In genomic region chr1:66980745-66981367, GRCh38 we compare ENCODE assay signal across 9 cellular contexts. TPM values are rescaled to one million over a fixed set of nuclear protein-coding genes. Genes with fewer than 3 reads are reported as not detected.
DNase-seq lines count a peak whose midpoint lies in the region; ATAC-seq, FAIRE-seq and TF ChIP-seq lines count a peak whose summit lies in the region.
"Had no signal": no experiment of that assay in that cellular context is flagged by ENCODE, and none has a peak within 500 bp of the region (broad histone marks: within the 10 kb centered on the region; RNA-seq: fewer than 3 reads in every experiment).

No MANE protein-coding gene starts in this region.

- H3K27ac Mint-ChIP-seq in activated T-cell treated with anti-CD3 and anti-CD28 coated beads, Interleukin-2, amount 50 U/mL, for 72 hours: peak overlapping the region; percentile 89
- peak overlapping the region; percentile 5 for H3K27ac Mint-ChIP-seq in activated CD4-positive, alpha-beta memory T cell treated with anti-CD3 and anti-CD28 coated beads, Interleukin-2, amount 10 ng/mL, durations not matched to agents 7 days and 5 days

- H3K27me3 ChIP-seq in tibial nerve: no peaks in the 10 kb centered on the region

- ATAC-seq in activated T-cell treated with anti-CD3 and anti-CD28 coated beads, Interleukin-2, amount 50 U/mL, for 72 hours (replicated peaks in 1 of 2): peak; percentile 58 to 75
- no peak for ATAC-seq in HG03442 (IDR thresholded peaks at IDR 0.05; ENCODE audit: unreplicated experiment)

- peak; percentile 70 for FAIRE-seq in islet of Langerhans (lab: Jason Lieb, UNC)

- H3K4me1 ChIP-seq in tibial nerve: peaks cover 0 to 10% (median 3%) of the 10 kb centered on the region in 4 donors

- H3K4me3 ChIP-seq in tibial nerve: peak overlapping the region in 1 of 4 donors; percentile 24

- no peak for TF ChIP-seq EP300 in tibial nerve (IDR thresholded peaks at IDR 0.05)

- H3K27me3 Mint-ChIP-seq in activated T-cell treated with anti-CD3 and anti-CD28 coated beads, Interleukin-2, amount 50 U/mL, for 72 hours (ENCODE audit: low read depth): no peaks in the 10 kb centered on the region
- no peaks in the 10 kb centered on the region for H3K27me3 Mint-ChIP-seq in activated CD4-positive, alpha-beta memory T cell treated with anti-CD3 and anti-CD28 coated beads, Interleukin-2, amount 10 ng/mL, durations not matched to agents 7 days and 5 days

- TF ChIP-seq CTCF in tibial nerve (IDR thresholded peaks at IDR 0.05): no peak

- peaks cover 34% of the 10 kb centered on the region for H3K4me1 Mint-ChIP-seq in activated T-cell treated with anti-CD3 and anti-CD28 coated beads, Interleukin-2, amount 50 U/mL, for 72 hours (ENCODE audit: low read depth)
- H3K4me1 Mint-ChIP-seq in activated CD4-positive, alpha-beta memory T cell treated with anti-CD3 and anti-CD28 coated beads, Interleukin-2, amount 10 ng/mL, durations not matched to agents 7 days and 5 days: peaks cover 29% of the 10 kb centered on the region

- no peak for DNase-seq in activated T-cell treated with anti-CD3 and anti-CD28 coated beads, Interleukin-2, amount 50 U/mL, for 72 hours
- DNase-seq in activated T-cell treated with anti-CD3 and anti-CD28 coated beads for 4 hours: no peak
- DNase-seq in activated CD4-positive, alpha-beta memory T cell treated with anti-CD3 and anti-CD28 coated beads, Interleukin-2, amount 10 ng/mL, durations not matched to agents 7 days and 5 days: no peak
- DNase-seq in tibial nerve (ENCODE audit: low spot score in 2 of 2): no peak
- no peak for DNase-seq in substantia nigra (lab: John Stamatoyannopoulos, UW)
- DNase-seq in ecto neural progenitor cell (ENCODE audit: low spot score): no peak
- DNase-seq: DMS79 treated with DMSO at 0.1 percent for 48 hours had no signal

- WGBS in tibial nerve, 2 donors: 74 to 88% methylated on average over 1 of the region's 1 CpG

- H3K27ac ChIP-seq in tibial nerve (peak overlapping the region in 3 of 4 donors; percentile 44 to 60 (median 55)), substantia nigra (ENCODE audit: low read depth, low read length, poor library complexity, severe bottlenecking) (no peak overlapping the region)

- H3K36me3 ChIP-seq in tibial nerve: peaks cover 0 to 79% (median 0%) of the 10 kb centered on the region in 3 donors

- CTCF ChIA-PET in activated CD4-positive, alpha-beta memory T cell treated with anti-CD3 and anti-CD28 coated beads, Interleukin-2, amount 10 ng/mL, durations not matched to agents 7 days and 5 days (lab: Charles Lee): interaction anchor here (0.9 to 1.3 kb wide), 6 partner anchors 9 to 231 kb away, joined by 3 to 6 read pairs (median 3); no protein-coding TSS in a partner anchor

- H3K9me3 Mint-ChIP-seq in activated T-cell treated with anti-CD3 and anti-CD28 coated beads, Interleukin-2, amount 50 U/mL, for 72 hours: no peaks in the 10 kb centered on the region
- no peaks in the 10 kb centered on the region for H3K9me3 Mint-ChIP-seq in activated CD4-positive, alpha-beta memory T cell treated with anti-CD3 and anti-CD28 coated beads, Interleukin-2, amount 10 ng/mL, durations not matched to agents 7 days and 5 days

- no peak for TF ChIP-seq POLR2A in tibial nerve (IDR thresholded peaks at IDR 0.05)

- POLR2A ChIA-PET in activated CD4-positive, alpha-beta memory T cell treated with anti-CD3 and anti-CD28 coated beads, Interleukin-2, amount 10 ng/mL, durations not matched to agents 7 days and 5 days (lab: Charles Lee): interaction anchor here (0.6 to 1.6 kb wide), 9 partner anchors 9 to 449 kb away, joined by 3 to 5 read pairs (median 4); partner anchors contain the start of genes DNAI4, MIER1, SERBP1 and SLC35D1

- H3K9me3 ChIP-seq in tibial nerve: no peaks in the 10 kb centered on the region

- H3K4me3 Mint-ChIP-seq in activated T-cell treated with anti-CD3 and anti-CD28 coated beads, Interleukin-2, amount 50 U/mL, for 72 hours: peak overlapping the region; percentile 74 to 79
- H3K4me3 Mint-ChIP-seq in activated CD4-positive, alpha-beta memory T cell treated with anti-CD3 and anti-CD28 coated beads, Interleukin-2, amount 10 ng/mL, durations not matched to agents 7 days and 5 days: peak overlapping the region; percentile 52

- peaks cover 7 to 25% of the 10 kb centered on the region in 2 donors for H3K36me3 Mint-ChIP-seq in activated T-cell treated with anti-CD3 and anti-CD28 coated beads, Interleukin-2, amount 50 U/mL, for 72 hours (ENCODE audit: insufficient read depth in 2 of 2)
- H3K36me3 Mint-ChIP-seq in activated CD4-positive, alpha-beta memory T cell treated with anti-CD3 and anti-CD28 coated beads, Interleukin-2, amount 10 ng/mL, durations not matched to agents 7 days and 5 days (ENCODE audit: low read depth): peaks cover 52% of the 10 kb centered on the region

RNA-seq across cellular contexts. Expression of gene MIER1, which starts 56.1 kb away (rescaled TPM):
- 10 to 100 TPM; 60.0 to 60.1 TPM for total RNA-seq in activated T-cell treated with anti-CD3 and anti-CD28 coated beads, Interleukin-2, amount 50 U/mL, for 72 hours
- total RNA-seq in activated CD4-positive, alpha-beta memory T cell treated with anti-CD3 and anti-CD28 coated beads, Interleukin-2, amount 10 ng/mL, durations not matched to agents 7 days and 5 days: 10 to 100 TPM; 61.7 to 62.0 TPM
- 10 to 100 TPM; 25.5 to 43.5 (median 40.1) TPM for total RNA-seq in tibial nerve

RNA-seq across cellular contexts. Expression of gene DNAI4, which starts 56.2 kb away (rescaled TPM):
- 1 to 10 TPM; 1.8 to 3.1 TPM for total RNA-seq in activated T-cell treated with anti-CD3 and anti-CD28 coated beads, Interleukin-2, amount 50 U/mL, for 72 hours
- total RNA-seq in activated CD4-positive, alpha-beta memory T cell treated with anti-CD3 and anti-CD28 coated beads, Interleukin-2, amount 10 ng/mL, durations not matched to agents 7 days and 5 days: 1 to 10 TPM; 1.4 to 2.7 TPM
- total RNA-seq in tibial nerve: 10 to 100 TPM; 13.5 to 23.6 (median 17.2) TPM
